12 cellular contexts compared by ENCODE assay signal in genomic region chr12:5441497-5442236, GRCh38. TPM values are rescaled to one million over a fixed set of nuclear protein-coding genes. Genes with fewer than 3 reads are reported as not detected.
DNase-seq lines count a peak whose midpoint lies in the region; ATAC-seq, FAIRE-seq and TF ChIP-seq lines count a peak whose summit lies in the region.
"Had no signal": no experiment of that assay in that cellular context is flagged by ENCODE, and none has a peak within 500 bp of the region (broad histone marks: within the 10 kb centered on the region; RNA-seq: fewer than 3 reads in every experiment).

No MANE protein-coding gene starts in this region.

- H3K4me1 ChIP-seq in mammary epithelial cell (ENCODE audit: insufficient read depth, low read length) (peaks cover 5% of the 10 kb centered on the region), pancreas (no peaks in the 10 kb centered on the region)

- TF ChIP-seq CTCF in mammary epithelial cell (conservative IDR thresholded peaks at IDR 0.05 in 1 of 2, IDR thresholded peaks at IDR 0.05 in 1 of 2; ENCODE audit: extremely low read depth in 1 of 2, insufficient read depth in 1 of 2, low read depth in 1 of 2, low read length in 2 of 2): no peak
- no peak for TF ChIP-seq CTCF in pancreas (IDR thresholded peaks at IDR 0.05)

- no peaks in the 10 kb centered on the region for H4K20me1 ChIP-seq in mammary epithelial cell (ENCODE audit: insufficient read depth, low read length)

- in situ Hi-C loops in mammary epithelial cell (cut with MboI; ENCODE audit: low sequenced_read_pairs in 2 of 2): loop anchor here (10.0 kb wide), 2 partner anchors 247 to 417 kb away; no protein-coding TSS in a partner anchor

- H3K4me3 ChIP-seq in mammary epithelial cell (replicated peaks in 1 of 3; ENCODE audit: insufficient read depth in 1 of 3, low read depth in 2 of 3, low read length in 3 of 3) (no peak overlapping the region), pancreas (no peak overlapping the region)
- H3K4me3 ChIP-seq: cardiac muscle cell, esophagus squamous epithelium had no signal

- FAIRE-seq in pancreas (lab: Jason Lieb, UNC): no peak

- WGBS in mammary epithelial cell (ENCODE audit: low coverage, missing lambda C conversion rate): 36% methylated on average over 10 of the region's 10 CpGs
- WGBS in pancreas, 2 donors: 35 to 36% methylated on average over 10 of the region's 10 CpGs

- BruUV-seq in mammary epithelial cell (replicated peaks; lab: Mats Ljungman, UMichigan): no TSS peak

- DNase-seq in ELF-1 (ENCODE audit: low read depth, low spot score): peak; percentile 77
- peak; percentile 20 for DNase-seq in NCI-H2029 (lab: John Stamatoyannopoulos, UW)
- DNase-seq in mammary epithelial cell: peak; percentile 13
- peak in 2 of 6 donors; percentile 16 to 27 for DNase-seq in pancreas
- DNase-seq in SW 1271 (lab: John Stamatoyannopoulos, UW): no peak
- DNase-seq in activated effector memory CD4-positive, alpha-beta T cell treated with anti-CD3 and anti-CD28 coated beads, Interleukin-2, amount 50 U/mL, for 16 hours: no peak
- DNase-seq in NCI-H82 (lab: John Stamatoyannopoulos, UW): no peak
- DNase-seq: esophagus squamous epithelium, immature natural killer cell, NCI-H2171 had no signal

- peak in 3 of 4 donors; percentile 50 to 82 (median 71) for ATAC-seq in pancreas

- intact Hi-C loops in mammary epithelial cell (cut with micrococcal nuclease): loop anchor here (1.0 to 2.0 kb wide), 5 partner anchors 241 to 585 kb away; no protein-coding TSS in a partner anchor
- intact Hi-C loops in pancreas (cut with DNase I): loop anchor here in 1 of 3 donors (10.0 kb wide), 1 partner anchor 267 kb away; no protein-coding TSS in a partner anchor

- H3K9me3 ChIP-seq in mammary epithelial cell (replicated peaks; ENCODE audit: insufficient read depth, low read length): no peaks in the 10 kb centered on the region
- no peaks in the 10 kb centered on the region for H3K9me3 ChIP-seq in pancreas
- H3K9me3 ChIP-seq: esophagus squamous epithelium had no signal

- H3K27ac ChIP-seq in mammary epithelial cell (ENCODE audit: insufficient read depth, low read depth, low read length) (no peak overlapping the region), pancreas (no peak overlapping the region)
- H3K27ac ChIP-seq: cardiac muscle cell, esophagus squamous epithelium, RWPE1 had no signal

- dilution Hi-C loops in mammary epithelial cell (cut with HindIII; ENCODE audit: low sequenced_read_pairs): no loop called here

- no peaks in the 10 kb centered on the region for H3K36me3 ChIP-seq in mammary epithelial cell (ENCODE audit: insufficient read depth, low read length)
- H3K36me3 ChIP-seq in pancreas: no peaks in the 10 kb centered on the region
- H3K36me3 ChIP-seq: cardiac muscle cell, esophagus squamous epithelium had no signal

- H3K9ac ChIP-seq in mammary epithelial cell (ENCODE audit: insufficient read depth, low read length): no peak overlapping the region

- peaks cover 4% of the 10 kb centered on the region for H3K27me3 ChIP-seq in mammary epithelial cell (ENCODE audit: insufficient read depth, low read length)
- H3K27me3 ChIP-seq in pancreas: no peaks in the 10 kb centered on the region

- H3K79me2 ChIP-seq in mammary epithelial cell (ENCODE audit: insufficient read depth, low read length): no peaks in the 10 kb centered on the region

- no peak overlapping the region for H3K4me2 ChIP-seq in mammary epithelial cell (ENCODE audit: insufficient read depth, low read depth, low read length)

- CTCF ChIA-PET in mammary epithelial cell (lab: Charles Lee; ENCODE audit: low non-redundant PET): no interaction called here

- no peak overlapping the region for H2AFZ ChIP-seq in mammary epithelial cell (ENCODE audit: low read depth, low read length)

RNA-seq across cellular contexts. Expression of gene NTF3, which starts 9.8 kb away (rescaled TPM):
- total RNA-seq in mammary epithelial cell (not detected), pancreas (not detected)
- polyA plus RNA-seq in mammary epithelial cell (not detected), pancreas (under 1 TPM; 0.46 to 0.63 TPM)
- not detected for polyA minus RNA-seq in mammary epithelial cell
- polyA plus RNA-seq: immature natural killer cell had no signal

Comparison
In these comparisons a context has a peak if more than half of its experiments do, and no peak if none do; other contexts are left out.
1. DNase-seq: peak in ELF-1 (single experiment), NCI-H2029 (single experiment) and mammary epithelial cell (single experiment); none in SW 1271 (0 of 2), activated effector memory CD4-positive, alpha-beta T cell treated with anti-CD3 and anti-CD28 coated beads, Interleukin-2, amount 50 U/mL, for 16 hours (single experiment) and NCI-H82 (single experiment).